8 cellular contexts compared by ENCODE assay signal in the genomic region with DNA sequence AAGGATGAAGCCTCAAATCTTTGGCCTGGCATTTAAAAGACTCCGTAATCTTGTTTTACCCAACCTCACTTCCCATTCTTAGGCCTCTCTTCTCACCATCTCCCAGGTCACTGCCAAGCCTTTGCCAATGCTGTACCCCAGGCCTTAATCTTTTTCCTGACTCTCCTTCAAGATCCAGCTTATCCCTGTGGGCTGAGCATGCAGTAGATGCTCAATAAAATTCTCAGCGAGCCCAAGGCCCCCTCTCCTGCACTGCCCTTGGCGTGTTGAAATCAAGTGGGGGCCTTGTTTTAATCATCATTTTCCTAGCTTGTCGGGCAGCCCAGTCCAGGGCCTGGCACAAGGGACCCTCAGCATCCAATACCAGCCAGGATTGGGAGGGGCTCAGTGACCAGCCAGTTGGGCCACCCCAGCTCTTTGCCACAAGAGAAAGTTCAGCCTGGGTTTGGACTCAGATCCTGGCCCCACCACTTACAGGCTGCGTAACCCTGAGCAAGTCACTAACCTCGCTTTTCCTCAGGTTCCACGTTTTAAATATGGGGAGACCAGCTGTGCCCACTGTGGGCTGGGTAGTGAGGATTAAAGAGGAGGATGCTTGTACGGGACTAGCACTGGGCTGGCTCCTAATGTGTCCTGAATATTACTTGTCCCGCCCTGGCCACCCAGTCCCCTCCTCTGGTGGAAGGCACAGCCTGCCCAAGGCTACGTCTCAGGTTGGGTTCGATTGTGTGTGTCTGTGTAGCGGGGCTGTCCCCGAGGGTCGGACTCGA. TPM values are rescaled to one million over a fixed set of nuclear protein-coding genes. Genes with fewer than 3 reads are reported as not detected.
DNase-seq lines count a peak whose midpoint lies in the region; ATAC-seq and TF ChIP-seq lines count a peak whose summit lies in the region.

No MANE protein-coding gene starts in this region.

- no peaks in the 10 kb centered on the region for H3K27me3 Mint-ChIP-seq in CD8-positive, alpha-beta memory T cell

- H3K36me3 Mint-ChIP-seq in CD8-positive, alpha-beta memory T cell: peaks cover 0 to 13% (median 0%) of the 10 kb centered on the region in 3 donors

- BruUV-seq in OCI-LY7 (replicated peaks; lab: Mats Ljungman, UMichigan): TSS peak; percentile 87

- no peak overlapping the region for H3K23ac ChIP-seq in trophoblast cell (ENCODE audit: low read length)

- TF ChIP-seq CTCF in OCI-LY7 (conservative IDR thresholded peaks at IDR 0.05; ENCODE audit: low read length) (no peak), epithelial cell of proximal tubule (conservative IDR thresholded peaks at IDR 0.05; ENCODE audit: low read depth, low read length) (no peak)

- H2AK5ac ChIP-seq in trophoblast cell (ENCODE audit: low read length): peak overlapping the region; percentile 57

- no peaks in the 10 kb centered on the region for H3K9me3 Mint-ChIP-seq in CD8-positive, alpha-beta memory T cell

- peak overlapping the region; percentile 67 for H4K8ac ChIP-seq in trophoblast cell (ENCODE audit: low read depth, low read length)

- no peaks in the 10 kb centered on the region for H3K9me2 ChIP-seq in OCI-LY7 (ENCODE audit: insufficient read depth, low read length)

- POLR2A ChIA-PET in CD8-positive, alpha-beta memory T cell (lab: Charles Lee): interaction anchor here (0.5 kb wide), 1 partner anchor 29 kb away, joined by 5 read pairs; no protein-coding TSS in a partner anchor
- POLR2A ChIA-PET in OCI-LY7 (lab: Charles Lee): interaction anchor here (0.6 kb wide), 1 partner anchor 187 kb away, joined by 3 read pairs; no protein-coding TSS in a partner anchor

- H3K4me2 ChIP-seq in OCI-LY7 (ENCODE audit: low read length): peak overlapping the region; percentile 68
- peak overlapping the region; percentile 88 for H3K4me2 ChIP-seq in trophoblast cell (ENCODE audit: low read length)

- peak overlapping the region; percentile 13 for H2BK5ac ChIP-seq in trophoblast cell (ENCODE audit: low read depth, low read length, poor library complexity)

- peak overlapping the region; percentile 44 for H4K91ac ChIP-seq in trophoblast cell (ENCODE audit: low read depth, low read length)

- H3K27me3 ChIP-seq in CD8-positive, alpha-beta memory T cell (ENCODE audit: insufficient read depth, low read length, poor library complexity, severe bottlenecking): no peaks in the 10 kb centered on the region
- no peaks in the 10 kb centered on the region for H3K27me3 ChIP-seq in trophoblast cell (ENCODE audit: insufficient read depth, low read length)

- H3K4me1 ChIP-seq in CD8-positive, alpha-beta memory T cell (ENCODE audit: insufficient read depth, low read length): peaks cover 24% of the 10 kb centered on the region
- peaks cover 37% of the 10 kb centered on the region for H3K4me1 ChIP-seq in OCI-LY7 (ENCODE audit: insufficient read depth, low read length, poor library complexity, severe bottlenecking)
- H3K4me1 ChIP-seq in trophoblast cell (ENCODE audit: control insufficient read depth in 1 of 2, insufficient read depth in 2 of 2, low read length in 2 of 2): peaks cover 7 to 9% of the 10 kb centered on the region in 2 experiments

- CTCF ChIA-PET in CD8-positive, alpha-beta memory T cell (lab: Charles Lee): interaction anchor here (1.1 kb wide), 1 partner anchor 27 kb away, joined by 3 read pairs; no protein-coding TSS in a partner anchor
- CTCF ChIA-PET in OCI-LY7 (lab: Charles Lee; ENCODE audit: unreplicated experiment): no interaction called here

- peak overlapping the region; percentile 76 to 95 (median 81) for H3K27ac Mint-ChIP-seq in CD8-positive, alpha-beta memory T cell

- peaks cover 21% of the 10 kb centered on the region for H4K20me1 ChIP-seq in OCI-LY7 (ENCODE audit: insufficient read depth, low read length)

- peaks cover 19% of the 10 kb centered on the region for H3K79me1 ChIP-seq in trophoblast cell (ENCODE audit: low read length)

- peak overlapping the region; percentile 45 for H2BK120ac ChIP-seq in trophoblast cell (ENCODE audit: insufficient read depth, low read length, poor library complexity)

- H3K18ac ChIP-seq in trophoblast cell (ENCODE audit: low read length): peak overlapping the region; percentile 27

- peak overlapping the region; percentile 73 for H2BK12ac ChIP-seq in trophoblast cell (ENCODE audit: low read length)

- intact Hi-C loops in OCI-LY7 (cut with micrococcal nuclease; ENCODE audit: unreplicated experiment): no loop called here

- ATAC-seq in HG03045 (IDR thresholded peaks at IDR 0.05; ENCODE audit: unreplicated experiment): no peak

- H3K4me3 ChIP-seq in CD8-positive, alpha-beta memory T cell (ENCODE audit: low read length): peak overlapping the region; percentile 66
- H3K4me3 ChIP-seq in OCI-LY7 (ENCODE audit: low read depth, low read length, poor library complexity, severe bottlenecking) (peak overlapping the region; percentile 99), epithelial cell of proximal tubule (ENCODE audit: low read depth, low read length) (peak overlapping the region; percentile 97), trophoblast cell (ENCODE audit: low read depth, low read length) (peak overlapping the region; percentile 71)

- peak overlapping the region; percentile 46 for H4K12ac ChIP-seq in trophoblast cell (ENCODE audit: low read depth, low read length)

- H3K79me2 ChIP-seq in OCI-LY7 (ENCODE audit: insufficient read depth, low read depth, low read length) (peaks cover 39% of the 10 kb centered on the region), trophoblast cell (ENCODE audit: control insufficient read depth, insufficient read depth, low read length, poor library complexity) (peaks cover 20% of the 10 kb centered on the region)

- H3K9ac ChIP-seq in trophoblast cell (ENCODE audit: low read length): peak overlapping the region; percentile 21

- H3K4me3 Mint-ChIP-seq in CD8-positive, alpha-beta memory T cell: peak overlapping the region in 5 of 7 donors; percentile 89 to 96 (median 95)

- H3K4me1 Mint-ChIP-seq in CD8-positive, alpha-beta memory T cell: peaks cover 11 to 13% (median 13%) of the 10 kb centered on the region in 3 donors

- H3K27ac ChIP-seq in CD8-positive, alpha-beta memory T cell (ENCODE audit: low read depth, low read length): peak overlapping the region; percentile 89
- H3K27ac ChIP-seq in OCI-LY7 (ENCODE audit: low read depth, low read length, poor library complexity, severe bottlenecking): peak overlapping the region; percentile 87
- H3K27ac ChIP-seq in trophoblast cell (ENCODE audit: low read depth, low read length): peak overlapping the region; percentile 78

- H3K9me3 ChIP-seq in CD8-positive, alpha-beta memory T cell (ENCODE audit: low read length): no peaks in the 10 kb centered on the region
- H3K9me3 ChIP-seq in OCI-LY7 (ENCODE audit: low read length) (no peaks in the 10 kb centered on the region), trophoblast cell (ENCODE audit: insufficient read depth, low read depth, low read length) (no peaks in the 10 kb centered on the region)

- WGBS in trophoblast cell (ENCODE audit: extremely low coverage, insufficient coverage, insufficient read length): no CpG with 5 or more reads among the region's 15 CpGs

- peak overlapping the region; percentile 8 for H3K4ac ChIP-seq in trophoblast cell (ENCODE audit: low read depth, low read length)

- no peaks in the 10 kb centered on the region for H3K36me3 ChIP-seq in CD8-positive, alpha-beta memory T cell (ENCODE audit: insufficient read depth, low read length)
- H3K36me3 ChIP-seq in OCI-LY7 (ENCODE audit: insufficient read depth, low read length): peaks cover 25% of the 10 kb centered on the region
- H3K36me3 ChIP-seq in trophoblast cell (ENCODE audit: control insufficient read depth in 1 of 2, insufficient read depth in 2 of 2, low read length in 2 of 2): peaks cover 5% of the 10 kb centered on the region in 2 experiments

- H2AFZ ChIP-seq in OCI-LY7 (ENCODE audit: low read length) (peak overlapping the region; percentile 62; the same call in 1 of the 2 replicates), trophoblast cell (ENCODE audit: insufficient read depth, low read length, poor library complexity) (peak overlapping the region; percentile 41)

- peak overlapping the region; percentile 62 for H3K14ac ChIP-seq in trophoblast cell (ENCODE audit: low read length)

- DNase-seq in CD8-positive, alpha-beta memory T cell: no peak
- DNase-seq in OCI-LY7 (ENCODE audit: low spot score) (no peak), epithelial cell of proximal tubule (ENCODE audit: low read depth) (no peak), trophoblast cell (no peak), NCI-H187 treated with DMSO at 0.1 percent for 48 hours (lab: John Stamatoyannopoulos, UW) (no peak), NCI-H1417 treated with DMSO at 0.1 percent for 48 hours (lab: John Stamatoyannopoulos, UW) (no peak)
- DNase-seq in stimulated activated CD4-positive, alpha-beta T cell treated with anti-CD3 and anti-CD28 coated beads, Interleukin-4, amount 100 ng/mL, for 1 hour: no peak

RNA-seq across cellular contexts. Expression of gene YWHAH, which starts 0.9 kb away (rescaled TPM):
- total RNA-seq in CD8-positive, alpha-beta memory T cell: 100 to 1,000 TPM; 185 to 198 TPM
- 113 TPM for polyA plus RNA-seq in CD8-positive, alpha-beta memory T cell
- 103 and 113 TPM in 2 replicates for total RNA-seq in OCI-LY7 (2014; rRNA removed; shearing (Covaris generic))
- total RNA-seq in OCI-LY7 (2022) (145 and 155 TPM in 2 replicates), epithelial cell of proximal tubule (276 and 345 TPM in 2 replicates)
- polyA plus RNA-seq in trophoblast cell (2013): 139 TPM in 2 replicates
